Comparison of ENCODE assay signal across 8 cellular contexts in the genomic region with DNA sequence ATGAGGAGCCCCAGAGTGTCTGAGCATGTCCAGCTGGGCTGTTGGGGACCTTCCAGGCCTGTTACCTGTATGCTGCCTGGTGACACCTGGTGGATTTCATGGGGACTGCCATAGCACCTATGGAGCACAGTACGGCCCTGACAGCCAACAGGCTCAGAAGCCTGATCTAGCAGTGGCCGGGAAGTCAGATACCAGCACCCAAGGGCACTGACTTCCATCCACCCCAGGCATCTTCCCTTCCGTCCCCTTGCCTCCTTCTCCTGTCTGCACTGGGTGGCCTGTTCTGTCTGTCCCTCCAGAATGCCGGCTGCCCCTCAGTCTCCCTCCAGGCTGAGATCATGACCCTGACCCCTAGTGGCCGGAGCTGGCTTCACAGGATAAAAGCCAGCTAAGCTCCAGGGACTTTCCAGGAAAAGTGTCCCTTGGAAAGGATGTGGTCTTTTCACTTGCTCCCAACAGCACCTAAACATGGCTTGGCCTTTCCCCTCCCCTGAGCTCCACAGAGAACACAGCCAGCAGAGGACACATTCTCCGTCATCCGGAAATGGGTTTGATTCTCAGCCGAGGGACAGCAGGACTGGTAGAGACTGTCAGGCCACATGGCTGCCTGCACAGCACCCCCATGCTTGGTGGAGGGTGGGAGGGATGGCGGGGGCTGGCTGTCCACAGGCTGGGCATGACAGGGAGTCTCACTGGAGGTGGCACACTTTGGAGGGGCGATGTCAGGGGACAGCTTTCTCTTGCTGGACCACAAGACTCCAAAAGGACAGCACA. TPM values are rescaled to one million over a fixed set of nuclear protein-coding genes. Genes with fewer than 3 reads are reported as not detected.
A peak's percentile ranks its signal among the peaks of the same experiment; 100 is the strongest.
DNase-seq lines count a peak whose midpoint lies in the region; ATAC-seq, FAIRE-seq and TF ChIP-seq lines count a peak whose summit lies in the region.

No MANE protein-coding gene starts in this region.

- ATAC-seq in GM18867 (IDR thresholded peaks at IDR 0.05; ENCODE audit: unreplicated experiment): peak; percentile 87
- peak; percentile 62 for ATAC-seq in HG03103 (IDR thresholded peaks at IDR 0.05; ENCODE audit: low read depth, unreplicated experiment)
- ATAC-seq in lung (ENCODE audit: insufficient read depth, low FRiP score): peak; percentile 81

- TF ChIP-seq POLR2A in H54 (IDR thresholded peaks at IDR 0.05; ENCODE audit: low read depth, low read length): no peak

- peaks cover 2 to 7% of the 10 kb centered on the region in 2 donors for H3K36me3 ChIP-seq in lung (ENCODE audit: control insufficient read depth in 2 of 2, insufficient read depth in 2 of 2, low read length in 2 of 2)

- H3K9me3 ChIP-seq in lung (ENCODE audit: control insufficient read depth in 2 of 2, insufficient read depth in 1 of 2, low read length in 1 of 2): no peaks in the 10 kb centered on the region

- H3K4me1 ChIP-seq in lung (ENCODE audit: control insufficient read depth in 2 of 2, insufficient read depth in 2 of 2, low read length in 2 of 2): peaks cover 0 to 6% of the 10 kb centered on the region in 2 donors

- H3K4me3 ChIP-seq in choroid plexus epithelial cell (ENCODE audit: low read depth, low read length) (peak overlapping the region; percentile 28), lung (no peak overlapping the region)

- H3K27me3 ChIP-seq in lung (ENCODE audit: control insufficient read depth, insufficient read depth): no peaks in the 10 kb centered on the region

- peak; percentile 69 for DNase-seq in choroid plexus epithelial cell (ENCODE audit: low read depth)
- DNase-seq in lung (ENCODE audit: low spot score): peak; percentile 70
- peak; percentile 50 for DNase-seq in stimulated activated CD8-positive, alpha-beta memory T cell treated with anti-CD3 and anti-CD28 coated beads, Interleukin-4, amount 100 ng/mL, for 24 hours (ENCODE audit: low read depth)
- no peak for DNase-seq in H54 (ENCODE audit: insufficient read length, low spot score)
- no peak for DNase-seq in NCI-H2029 (lab: John Stamatoyannopoulos, UW)

- 21 to 29% methylated on average over 10 of the region's 10 CpGs for WGBS in lung, 2 donors

- FAIRE-seq in H54 (lab: Jason Lieb, UNC): no peak

- TF ChIP-seq CTCF in VCaP (conservative IDR thresholded peaks at IDR 0.05) (peak; percentile 99), choroid plexus epithelial cell (conservative IDR thresholded peaks at IDR 0.05; ENCODE audit: low read depth, low read length) (peak; percentile 73), lung (IDR thresholded peaks at IDR 0.05; ENCODE audit: control extremely low read depth, extremely low read depth) (peak; percentile 50)

- H3K27ac ChIP-seq in VCaP (peak overlapping the region; percentile 56), lung (ENCODE audit: low read depth in 1 of 2, low read length in 1 of 2) (peak overlapping the region in 1 of 2 donors; percentile 52)

RNA-seq across cellular contexts. Expression of gene RPS17, which starts 9.5 kb away (rescaled TPM):
- 1,000 to 10,000 TPM; 1,181 to 1,750 TPM for total RNA-seq in lung
- polyA plus RNA-seq in lung: 1,000 to 10,000 TPM; 3,085 to 4,573 TPM

Comparison
In these comparisons a context has a peak if more than half of its experiments do, and no peak if none do; other contexts are left out.
1. DNase-seq: peak in choroid plexus epithelial cell (single experiment), lung (single experiment) and stimulated activated CD8-positive, alpha-beta memory T cell treated with anti-CD3 and anti-CD28 coated beads, Interleukin-4, amount 100 ng/mL, for 24 hours (single experiment); none in H54 (single experiment) and NCI-H2029 (single experiment).
2. Peak in every context shown above with its lines, with median percentiles within 50 percentile points of each other: ATAC-seq and CTCF ChIP-seq.